ENCODE assay signal across 30 cellular contexts in the genomic region with DNA sequence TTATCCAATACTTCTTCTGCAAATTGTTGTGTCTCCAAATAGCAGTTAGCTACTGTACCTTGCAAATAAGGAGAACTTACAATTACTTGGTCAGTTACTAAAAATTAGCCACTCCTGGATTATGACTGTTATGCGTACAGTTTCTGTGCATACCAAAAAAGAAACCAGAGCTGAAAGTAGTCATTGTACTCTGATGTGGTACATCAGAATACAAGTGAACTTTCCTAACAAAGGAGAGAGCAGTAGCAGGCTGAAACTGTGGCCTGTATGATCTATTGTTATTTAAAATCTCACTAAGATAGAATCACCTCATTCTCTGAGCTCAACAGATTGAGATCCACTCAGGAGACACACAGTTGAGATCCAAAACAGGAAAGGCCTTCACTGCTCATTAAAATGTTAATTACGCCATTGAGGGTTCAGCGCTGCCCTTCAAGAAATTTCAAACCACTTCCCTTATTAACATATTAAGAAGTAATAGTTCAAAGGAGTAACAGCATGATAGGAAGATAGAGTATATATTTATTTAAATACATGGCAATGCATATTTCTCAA.
A peak's percentile ranks its signal among the peaks of the same experiment; 100 is the strongest.
DNase-seq lines count a peak whose midpoint lies in the region; ATAC-seq and TF ChIP-seq lines count a peak whose summit lies in the region.
"Had no signal": no experiment of that assay in that cellular context is flagged by ENCODE, and none has a peak within 500 bp of the region (broad histone marks: within the 10 kb centered on the region; RNA-seq: fewer than 3 reads in every experiment).

No MANE protein-coding gene starts in this region.

- POLR2A ChIA-PET in WTC11 (lab: Charles Lee): interaction anchor here (1.3 kb wide), 1 partner anchor 12 kb away, joined by 3 read pairs; no protein-coding TSS in a partner anchor

- peak overlapping the region; percentile 93 for H3K27ac Mint-ChIP-seq in GM23338
- H3K27ac Mint-ChIP-seq in WTC11: peak overlapping the region; percentile 95
- H3K27ac Mint-ChIP-seq: CD4-positive, alpha-beta memory T cell; IgD-negative memory B cell; T-cell had no signal

- H3K4me1 ChIP-seq in GM23338 (ENCODE audit: insufficient read depth): peaks cover 59% of the 10 kb centered on the region
- peaks cover 61% of the 10 kb centered on the region for H3K4me1 ChIP-seq in HUES48 (ENCODE audit: control insufficient read depth, insufficient read depth, low read length)
- H3K4me1 ChIP-seq in iPS-18a (ENCODE audit: control insufficient read depth, low read depth, low read length): peaks cover 56% of the 10 kb centered on the region
- H3K4me1 ChIP-seq: BLaER1 treated with 17β-estradiol and CSF1 and Interleukin-3, amounts not matched to agents 10 nM and 100 nM; Caco-2; SJSA1 had no signal

- H3K4me3 Mint-ChIP-seq in GM23338 (peak overlapping the region; percentile 38; the same call in 2 of the 3 replicates), WTC11 (peak overlapping the region; percentile 26)
- H3K4me3 Mint-ChIP-seq: CD4-positive, alpha-beta memory T cell; IgD-negative memory B cell; T-cell had no signal

- H3K9me3 ChIP-seq in HUES48 (ENCODE audit: control insufficient read depth, insufficient read depth, low read length): no peaks in the 10 kb centered on the region
- H3K9me3 ChIP-seq in iPS-18a (ENCODE audit: control insufficient read depth, low read depth, low read length): no peaks in the 10 kb centered on the region
- H3K9me3 ChIP-seq: BLaER1 treated with 17β-estradiol and CSF1 and Interleukin-3, amounts not matched to agents 10 nM and 100 nM; Caco-2; SJSA1 had no signal

- H3K36me3 Mint-ChIP-seq in GM23338 (ENCODE audit: low read depth) (no peaks in the 10 kb centered on the region), WTC11 (no peaks in the 10 kb centered on the region)
- H3K36me3 Mint-ChIP-seq: CD4-positive, alpha-beta memory T cell; IgD-negative memory B cell; T-cell had no signal

- peaks cover 68% of the 10 kb centered on the region for H3K4me1 Mint-ChIP-seq in GM23338
- H3K4me1 Mint-ChIP-seq in WTC11: peaks cover 64% of the 10 kb centered on the region
- H3K4me1 Mint-ChIP-seq: CD4-positive, alpha-beta memory T cell; IgD-negative memory B cell; T-cell had no signal

- H3K27me3 ChIP-seq in GM23338 (ENCODE audit: insufficient read depth) (no peaks in the 10 kb centered on the region), HUES48 (ENCODE audit: control insufficient read depth, insufficient read depth, low read length) (no peaks in the 10 kb centered on the region), iPS-18a (ENCODE audit: control insufficient read depth, insufficient read depth, low read length) (no peaks in the 10 kb centered on the region), H7 (ENCODE audit: control insufficient read depth, insufficient read depth, low read length) (no peaks in the 10 kb centered on the region)
- H3K27me3 ChIP-seq: BLaER1 treated with 17β-estradiol and CSF1 and Interleukin-3, amounts not matched to agents 10 nM and 100 nM; SJSA1 had no signal

- peak overlapping the region; percentile 47 for H3K4me2 ChIP-seq in GM23338
- H3K4me2 ChIP-seq: BLaER1 treated with 17β-estradiol and CSF1 and Interleukin-3, amounts not matched to agents 10 nM and 100 nM; KMS-11 had no signal

- H4K20me1 ChIP-seq in GM23338 (replicated peaks; ENCODE audit: insufficient read depth): no peaks in the 10 kb centered on the region
- H4K20me1 ChIP-seq: BLaER1 treated with 17β-estradiol and CSF1 and Interleukin-3, amounts not matched to agents 10 nM and 100 nM had no signal

- H3K9me3 Mint-ChIP-seq in GM23338 (no peaks in the 10 kb centered on the region), WTC11 (no peaks in the 10 kb centered on the region)
- H3K9me3 Mint-ChIP-seq: IgD-negative memory B cell, T-cell had no signal

- ATAC-seq in GM23338 (peak; percentile 41), WTC11 (peak; percentile 56)
- ATAC-seq: T-cell had no signal

- H3K36me3 ChIP-seq in GM23338 (ENCODE audit: insufficient read depth) (no peaks in the 10 kb centered on the region), HUES48 (ENCODE audit: control insufficient read depth, insufficient read depth, low read length) (no peaks in the 10 kb centered on the region), iPS-18a (ENCODE audit: control insufficient read depth, low read depth, low read length) (no peaks in the 10 kb centered on the region), H7 (replicated peaks; ENCODE audit: control insufficient read depth, insufficient read depth, low read length) (no peaks in the 10 kb centered on the region)
- H3K36me3 ChIP-seq: BLaER1 treated with 17β-estradiol and CSF1 and Interleukin-3, amounts not matched to agents 10 nM and 100 nM; SJSA1 had no signal

- TF ChIP-seq CTCF in GM23338 (conservative IDR thresholded peaks at IDR 0.05; ENCODE audit: low read depth in 2 of 2) (no peak), WTC11 (IDR thresholded peaks at IDR 0.05) (no peak)

- H3K27me3 Mint-ChIP-seq in GM23338 (ENCODE audit: insufficient read depth, low read depth, poor library complexity) (peaks cover 6% of the 10 kb centered on the region), WTC11 (ENCODE audit: low read depth) (no peaks in the 10 kb centered on the region; the same call in 1 of the 2 replicates)
- H3K27me3 Mint-ChIP-seq: CD4-positive, alpha-beta memory T cell; T-cell had no signal

- DNase-seq in GM23338 (ENCODE audit: low spot score): peak; percentile 29
- DNase-seq in WTC11 (ENCODE audit: low spot score): no peak
- no peak for DNase-seq in NCI-H345 treated with DMSO at 0.1 percent for 48 hours (lab: John Stamatoyannopoulos, UW; ENCODE audit: unreplicated experiment)
- no peak for DNase-seq in kidney tubule cell (ENCODE audit: low spot score)
- DNase-seq in H7: no peak
- no peak for DNase-seq in activated gamma-delta T cell (lab: John Stamatoyannopoulos, UW)
- DNase-seq: AML-193; Caco-2; CD4-positive, alpha-beta memory T cell; DMS 273 treated with DMSO at 0.1 percent for 48 hours; DMS79; EL; GDM1; NCI-H1048; NCI-H1417; NCI-H1694; NCI-H2029 treated with DMSO at 0.1 percent for 48 hours; NCI-H2171; NCI-H226; NCI-H510A treated with DMSO at 0.1 percent for 48 hours; NCI-H748 treated with DMSO at 0.1 percent for 48 hours; Right ventricle myocardium superior; RPMI8226; T-cell had no signal

- no peaks in the 10 kb centered on the region for H3K79me2 ChIP-seq in GM23338 (replicated peaks; ENCODE audit: insufficient read depth)

- no peak overlapping the region for H2AFZ ChIP-seq in GM23338

- no peaks in the 10 kb centered on the region for H3K9me2 ChIP-seq in GM23338 (ENCODE audit: insufficient read depth)

- peak overlapping the region; percentile 37; the same call in 1 of the 2 replicates for H3K9ac ChIP-seq in HUES48 (ENCODE audit: low read depth, low read length)
- H3K9ac ChIP-seq in iPS-18a (ENCODE audit: low read length): peak overlapping the region; percentile 3
- H3K9ac ChIP-seq: BLaER1 treated with 17β-estradiol and CSF1 and Interleukin-3, amounts not matched to agents 10 nM and 100 nM; KMS-11 had no signal

- H3K27ac ChIP-seq in GM23338 (ENCODE audit: low read depth) (peak overlapping the region; percentile 58; the same call in 1 of the 2 replicates), HUES48 (ENCODE audit: low read depth, low read length) (peak overlapping the region; percentile 84), iPS-18a (ENCODE audit: low read length) (peak overlapping the region; percentile 38)
- H3K27ac ChIP-seq: BLaER1 treated with 17β-estradiol and CSF1 and Interleukin-3, amounts not matched to agents 10 nM and 100 nM; KMS-11; SJSA1 had no signal

- H3F3A ChIP-seq in GM23338 (replicated peaks; ENCODE audit: low read depth): no peaks in the 10 kb centered on the region

- peak overlapping the region; percentile 1; the same call in 1 of the 2 replicates for H3K4me3 ChIP-seq in GM23338
- H3K4me3 ChIP-seq in HUES48 (ENCODE audit: low read depth, low read length): peak overlapping the region; percentile 40; the same call in 1 of the 2 replicates
- peak overlapping the region; percentile 25 for H3K4me3 ChIP-seq in iPS-18a (ENCODE audit: low read length)
- no peak overlapping the region for H3K4me3 ChIP-seq in H7 (ENCODE audit: insufficient read depth, low read depth, low read length)
- H3K4me3 ChIP-seq: BLaER1 treated with 17β-estradiol and CSF1 and Interleukin-3, amounts not matched to agents 10 nM and 100 nM; SJSA1 had no signal

- CTCF ChIA-PET in WTC11 (lab: Charles Lee): interaction anchor here (0.7 to 1.6 kb wide), 2 partner anchors 56 to 128 kb away, joined by 3 to 4 read pairs; no protein-coding TSS in a partner anchor

TF ChIP-seq in GM23338, 12 proteins besides CTCF, POLR2A, EP300 and RAD21 (continues in another document):
- TF ChIP-seq NANOG (IDR thresholded peaks at IDR 0.05; ENCODE audit: borderline replicate concordance): peak; percentile 71

TF ChIP-seq in WTC11, 78 proteins besides CTCF, POLR2A, EP300 and RAD21 (continues in another document):
- TF ChIP-seq CBFB (CRISPR knock-in tag; IDR thresholded peaks at IDR 0.05; ENCODE audit: low read depth): no peak
- TF ChIP-seq TEAD4 (CRISPR knock-in tag; IDR thresholded peaks at IDR 0.05): no peak
- TF ChIP-seq, protein P1, sequence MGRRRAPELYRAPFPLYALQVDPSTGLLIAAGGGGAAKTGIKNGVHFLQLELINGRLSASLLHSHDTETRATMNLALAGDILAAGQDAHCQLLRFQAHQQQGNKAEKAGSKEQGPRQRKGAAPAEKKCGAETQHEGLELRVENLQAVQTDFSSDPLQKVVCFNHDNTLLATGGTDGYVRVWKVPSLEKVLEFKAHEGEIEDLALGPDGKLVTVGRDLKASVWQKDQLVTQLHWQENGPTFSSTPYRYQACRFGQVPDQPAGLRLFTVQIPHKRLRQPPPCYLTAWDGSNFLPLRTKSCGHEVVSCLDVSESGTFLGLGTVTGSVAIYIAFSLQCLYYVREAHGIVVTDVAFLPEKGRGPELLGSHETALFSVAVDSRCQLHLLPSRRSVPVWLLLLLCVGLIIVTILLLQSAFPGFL (CRISPR knock-in tag; IDR thresholded peaks at IDR 0.05; ENCODE audit: borderline replicate concordance): no peak
- no peak for TF ChIP-seq RORB (CRISPR knock-in tag; IDR thresholded peaks at IDR 0.05)
- TF ChIP-seq, protein P2, sequence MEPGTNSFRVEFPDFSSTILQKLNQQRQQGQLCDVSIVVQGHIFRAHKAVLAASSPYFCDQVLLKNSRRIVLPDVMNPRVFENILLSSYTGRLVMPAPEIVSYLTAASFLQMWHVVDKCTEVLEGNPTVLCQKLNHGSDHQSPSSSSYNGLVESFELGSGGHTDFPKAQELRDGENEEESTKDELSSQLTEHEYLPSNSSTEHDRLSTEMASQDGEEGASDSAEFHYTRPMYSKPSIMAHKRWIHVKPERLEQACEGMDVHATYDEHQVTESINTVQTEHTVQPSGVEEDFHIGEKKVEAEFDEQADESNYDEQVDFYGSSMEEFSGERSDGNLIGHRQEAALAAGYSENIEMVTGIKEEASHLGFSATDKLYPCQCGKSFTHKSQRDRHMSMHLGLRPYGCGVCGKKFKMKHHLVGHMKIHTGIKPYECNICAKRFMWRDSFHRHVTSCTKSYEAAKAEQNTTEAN (CRISPR knock-in tag; IDR thresholded peaks at IDR 0.05): no peak
